Comparison of ENCODE assay signal across 8 cellular contexts in genomic region chr1:155277070-155277895, GRCh38. TPM values are rescaled to one million over a fixed set of nuclear protein-coding genes. Genes with fewer than 3 reads are reported as not detected.
DNase-seq lines count a peak whose midpoint lies in the region; ATAC-seq and TF ChIP-seq lines count a peak whose summit lies in the region.

Gene HCN3, plus strand, starts transcription at chr1:155277463. Its CDS starts 128 bp downstream, at chr1:155277591.

- peak; percentile 48 for TF ChIP-seq POLR2A in erythroblast (IDR thresholded peaks at IDR 0.05; ENCODE audit: low read length)

- H3K4me1 ChIP-seq in mucosa of rectum (ENCODE audit: control insufficient read depth in 2 of 2, insufficient read depth in 2 of 2, low read length in 2 of 2) = peaks cover 23% of the 10 kb centered on the region in 2 donors

- DNase-seq in DMS 273 (lab: John Stamatoyannopoulos, UW; ENCODE audit: unreplicated experiment) = peak; percentile 99
- DNase-seq in Jurkat, Clone E6-1 (ENCODE audit: low read depth, low spot score) = peak; percentile 91
- DNase-seq in OCI-M1 (lab: John Stamatoyannopoulos, UW) = peak; percentile 99
- peak; percentile 90 for DNase-seq in activated T-cell treated with anti-CD3 and anti-CD28 coated beads for 4 hours
- peak; percentile 96 to 97 for DNase-seq in erythroblast (lab: John Stamatoyannopoulos, UW)
- DNase-seq in stimulated activated CD8-positive, alpha-beta memory T cell treated with anti-CD3 and anti-CD28 coated beads, Interleukin-4, amount 100 ng/mL, for 24 hours (ENCODE audit: low read depth) = peak; percentile 96

- H3K4me3 ChIP-seq in Jurkat, Clone E6-1 (ENCODE audit: low read length) = peak within 1 kb of the TSS; percentile 76
- peak within 1 kb of the TSS; percentile 68 to 83 for H3K4me3 ChIP-seq in mucosa of rectum (ENCODE audit: low read length in 2 of 2)

- peak; percentile 64 for ATAC-seq in GM21619 (IDR thresholded peaks at IDR 0.05; ENCODE audit: unreplicated experiment)

- H3K27me3 ChIP-seq in mucosa of rectum (ENCODE audit: control insufficient read depth in 2 of 2, insufficient read depth in 2 of 2, low read length in 2 of 2) = no peaks in the 10 kb centered on the region

- peak within 1 kb of the TSS; percentile 71 to 72 for H3K9ac ChIP-seq in mucosa of rectum (ENCODE audit: low read depth in 1 of 2, low read length in 2 of 2)

- H3K27ac ChIP-seq in mucosa of rectum (ENCODE audit: low read depth in 2 of 2, low read length in 2 of 2) = peak within 1 kb of the TSS; percentile 57 to 58

- H3K36me3 ChIP-seq in mucosa of rectum (ENCODE audit: control insufficient read depth in 2 of 2, insufficient read depth in 2 of 2, low read length in 2 of 2) = no peaks in the 10 kb centered on the region

- no peaks in the 10 kb centered on the region for H3K9me3 ChIP-seq in mucosa of rectum (ENCODE audit: control insufficient read depth in 2 of 2, low read length in 2 of 2)

RNA-seq across cellular contexts. Expression of gene HCN3, which starts in this region (rescaled TPM):
- polyA plus RNA-seq in Jurkat, Clone E6-1 (2012; ENCODE audit: insufficient read depth, insufficient read length) = 13.9 TPM

Comparison
In these comparisons a context has a peak if more than half of its experiments do, and no peak if none do; other contexts are left out.
1. Peak in every context shown above with its lines: DNase-seq, ATAC-seq, H3K4me3 ChIP-seq and H3K27ac ChIP-seq.